ENCODE assay signal across 16 cellular contexts in genomic region chr4:158164849-158165248, GRCh38. TPM values are rescaled to one million over a fixed set of nuclear protein-coding genes. Genes with fewer than 3 reads are reported as not detected.
DNase-seq lines count a peak whose midpoint lies in the region; ATAC-seq, FAIRE-seq and TF ChIP-seq lines count a peak whose summit lies in the region.
"Had no signal": no experiment of that assay in that cellular context is flagged by ENCODE, and none has a peak within 500 bp of the region (broad histone marks: within the 10 kb centered on the region; RNA-seq: fewer than 3 reads in every experiment).

No MANE protein-coding gene starts in this region.

- peak overlapping the region; percentile 60 for H3K27ac Mint-ChIP-seq in progenitor cell of endocrine pancreas
- H3K27ac Mint-ChIP-seq: activated naive CD4-positive, alpha-beta T cell treated with anti-CD3 and anti-CD28 coated beads, Interleukin-2, amount 50 U/mL, for 24 hours; CD8-positive, alpha-beta memory T cell had no signal

- in situ Hi-C loops in HepG2 (cut with HindIII; ENCODE audit: extremely low pct_ligation_motif_present, low pct_unique_long_range_greater_than_20kb), result no loop called here

- no peaks in the 10 kb centered on the region for H3K9me3 ChIP-seq in HepG2 (ENCODE audit: low read length)
- H3K9me3 ChIP-seq in right lobe of liver, result no peaks in the 10 kb centered on the region
- no peaks in the 10 kb centered on the region for H3K9me3 ChIP-seq in heart right ventricle
- H3K9me3 ChIP-seq: A549, testis had no signal

- DNase-seq in HepG2 (ENCODE audit: low spot score) (no peak), right lobe of liver (no peak), heart right ventricle (no peak), progenitor cell of endocrine pancreas (ENCODE audit: low spot score, unreplicated experiment) (no peak), RKO (ENCODE audit: low spot score) (no peak), AG20443 (ENCODE audit: low spot score) (no peak), HK-2 (ENCODE audit: unreplicated experiment) (no peak), GM20000 (ENCODE audit: low spot score) (no peak)
- DNase-seq: activated CD8-positive, alpha-beta memory T cell treated with anti-CD3 and anti-CD28 coated beads, Interleukin-2, amount 50 U/mL, for 48 hours; CD8-positive, alpha-beta memory T cell; glutamatergic neuron; islet precursor cell; T1000; testis had no signal

- H4K20me1 ChIP-seq in HepG2 (ENCODE audit: insufficient read depth, low read length), result no peaks in the 10 kb centered on the region; the same call in 1 of the 2 replicates

- no peaks in the 10 kb centered on the region for H3K27me3 ChIP-seq in HepG2 (ENCODE audit: control insufficient read depth in 1 of 2, insufficient read depth in 2 of 2, low read length in 2 of 2)
- no peaks in the 10 kb centered on the region for H3K27me3 ChIP-seq in right lobe of liver
- no peaks in the 10 kb centered on the region for H3K27me3 ChIP-seq in heart right ventricle
- H3K27me3 ChIP-seq: testis had no signal

- H3K27ac ChIP-seq in HepG2 (ENCODE audit: extremely low read length, insufficient read depth, low read length), result no peak overlapping the region
- no peak overlapping the region for H3K27ac ChIP-seq in right lobe of liver
- H3K27ac ChIP-seq in heart right ventricle, result peak overlapping the region; percentile 33 to 95 (median 90)

- H3K36me3 ChIP-seq in HepG2 (replicated peaks in 1 of 2; ENCODE audit: control insufficient read depth in 1 of 2, insufficient read depth in 2 of 2, low read length in 2 of 2) (peaks cover 1 to 16% of the 10 kb centered on the region in 2 experiments), right lobe of liver (no peaks in the 10 kb centered on the region), heart right ventricle (no peaks in the 10 kb centered on the region)

- intact Hi-C loops in HepG2 (cut with micrococcal nuclease; ENCODE audit: unreplicated experiment) (no loop called here), right lobe of liver (cut with DNase I) (no loop called here), heart right ventricle (cut with DNase I) (loop anchor here in 2 of 10 donors (5.0 kb wide), 3 partner anchors 33 to 108 kb away; no protein-coding TSS in a partner anchor)

- ATAC-seq in HepG2 (no peak), right lobe of liver (no peak), heart right ventricle (peak; percentile 8 to 58 (median 41))
- ATAC-seq: A549 had no signal

- H3K79me2 ChIP-seq in HepG2 (ENCODE audit: insufficient read depth, low read length), result peaks cover 96% of the 10 kb centered on the region

- no peak for TF ChIP-seq CTCF in HepG2 (CRISPR knock-in tag; IDR thresholded peaks at IDR 0.05)
- no peak for TF ChIP-seq CTCF in right lobe of liver (IDR thresholded peaks at IDR 0.05)
- TF ChIP-seq CTCF in heart right ventricle (IDR thresholded peaks at IDR 0.05), result no peak
- no peak for TF ChIP-seq CTCF in progenitor cell of endocrine pancreas (IDR thresholded peaks at IDR 0.05; ENCODE audit: unreplicated experiment)
- TF ChIP-seq CTCF in GM20000 (IDR thresholded peaks at IDR 0.05; ENCODE audit: extremely low read depth, missing control alignments), result no peak

- H3K9ac ChIP-seq in HepG2 (ENCODE audit: insufficient read depth, low read depth, low read length), result no peak overlapping the region

- no peaks in the 10 kb centered on the region for H3K9me3 Mint-ChIP-seq in progenitor cell of endocrine pancreas (ENCODE audit: low read depth)
- H3K9me3 Mint-ChIP-seq: activated naive CD4-positive, alpha-beta T cell treated with anti-CD3 and anti-CD28 coated beads, Interleukin-2, amount 50 U/mL, for 24 hours had no signal

- peaks cover 16% of the 10 kb centered on the region for H3K4me1 Mint-ChIP-seq in progenitor cell of endocrine pancreas (ENCODE audit: low read depth)
- H3K4me1 Mint-ChIP-seq: activated naive CD4-positive, alpha-beta T cell treated with anti-CD3 and anti-CD28 coated beads, Interleukin-2, amount 50 U/mL, for 24 hours; CD8-positive, alpha-beta memory T cell had no signal

- no peak overlapping the region for H2AFZ ChIP-seq in HepG2 (ENCODE audit: low read length)

- WGBS in HepG2 (ENCODE audit: low lambda C conversion rate), result 82% methylated on average over 3 of the region's 3 CpGs
- 46% methylated on average over 3 of the region's 3 CpGs for WGBS in right lobe of liver (ENCODE audit: insufficient coverage, low coverage, low lambda C conversion rate, missing lambda C conversion rate)
- 7 to 12% methylated on average over 3 of the region's 3 CpGs for WGBS in heart right ventricle, 2 donors

- no peak overlapping the region for H3K4me3 Mint-ChIP-seq in progenitor cell of endocrine pancreas (ENCODE audit: low read depth)
- H3K4me3 Mint-ChIP-seq: activated naive CD4-positive, alpha-beta T cell treated with anti-CD3 and anti-CD28 coated beads, Interleukin-2, amount 50 U/mL, for 24 hours; CD8-positive, alpha-beta memory T cell had no signal

- no peak for TF ChIP-seq EP300 in HepG2 (IDR thresholded peaks at IDR 0.05; ENCODE audit: low read depth in 2 of 2, low read length in 2 of 2)
- no peak for TF ChIP-seq EP300 in HepG2 (CRISPR knock-in tag; IDR thresholded peaks at IDR 0.05; ENCODE audit: borderline replicate concordance)

- TF ChIP-seq RAD21 in HepG2 (CRISPR knock-in tag; IDR thresholded peaks at IDR 0.05), result no peak

- peak overlapping the region; percentile 1 to 35 (median 21); a peak in 2 of 6 replicates for H3K4me3 ChIP-seq in HepG2 (replicated peaks in 1 of 3; ENCODE audit: insufficient read depth in 1 of 3, low read depth in 2 of 3, low read length in 3 of 3)
- no peak overlapping the region for H3K4me3 ChIP-seq in right lobe of liver
- H3K4me3 ChIP-seq in heart right ventricle, result peak overlapping the region in 9 of 10 donors; percentile 12 to 83 (median 73)
- H3K4me3 ChIP-seq: A549, testis had no signal

- peak overlapping the region; percentile 72 for H3K4me2 ChIP-seq in HepG2 (ENCODE audit: low read depth, low read length)
- H3K4me2 ChIP-seq: A549 had no signal

- H3K4me1 ChIP-seq in HepG2 (ENCODE audit: insufficient read depth, low read length) (peaks cover 87% of the 10 kb centered on the region), right lobe of liver (no peaks in the 10 kb centered on the region), heart right ventricle (peaks cover 4 to 96% (median 82%) of the 10 kb centered on the region in 9 donors)

- no TSS peak for BruUV-seq in HepG2 (replicated peaks; lab: Mats Ljungman, UMichigan)

- no peak for FAIRE-seq in HepG2 (lab: Jason Lieb, UNC)
- FAIRE-seq: A549 had no signal

- no peaks in the 10 kb centered on the region for H3K27me3 Mint-ChIP-seq in progenitor cell of endocrine pancreas

- no peaks in the 10 kb centered on the region for H3K36me3 Mint-ChIP-seq in progenitor cell of endocrine pancreas (ENCODE audit: insufficient read depth)
- H3K36me3 Mint-ChIP-seq: activated naive CD4-positive, alpha-beta T cell treated with anti-CD3 and anti-CD28 coated beads, Interleukin-2, amount 50 U/mL, for 24 hours; CD8-positive, alpha-beta memory T cell had no signal

- no peak for TF ChIP-seq POLR2A in HepG2 (IDR thresholded peaks at IDR 0.05; ENCODE audit: insufficient read depth in 1 of 2, low read depth in 2 of 2, low read length in 2 of 2)
- TF ChIP-seq POLR2A in right lobe of liver (IDR thresholded peaks at IDR 0.05), result no peak

- CTCF ChIA-PET in HepG2 (lab: Yijun Ruan, JAX; ENCODE audit: low intra/inter-chr PET ratio, low total read pairs), result no interaction called here

- POLR2A ChIA-PET in HepG2 (lab: Yijun Ruan, JAX), result no interaction called here

RNA-seq across cellular contexts. Expression of gene GASK1B, which starts 8.0 kb away (rescaled TPM):
- total RNA-seq in HepG2 (2016; rRNA removed; fragmentation: Illumina TruSeq; extraction: Trizol), result 40.4 and 50.0 TPM in 2 replicates
- 2.5 and 3.1 TPM in 2 replicates for total RNA-seq in HepG2 (2016; cell fraction: cytosol; rRNA removed; fragmentation: Illumina TruSeq; extraction: Trizol; ENCODE audit: low read depth)
- total RNA-seq in HepG2 (2016; cell fraction: insoluble cytoplasmic fraction; rRNA removed; fragmentation: Illumina TruSeq; extraction: Trizol), result 35.3 and 52.8 TPM in 2 replicates
- 13.1 and 13.2 TPM in 2 replicates for total RNA-seq in HepG2 (2016; cell fraction: membrane; rRNA removed; fragmentation: Illumina TruSeq; extraction: Trizol)
- 56.3 and 57.2 TPM in 2 replicates for total RNA-seq in HepG2 (2016; cell fraction: nucleus; rRNA removed; fragmentation: Illumina TruSeq; extraction: Trizol)
- 23.0 and 29.1 TPM in 2 replicates for polyA plus RNA-seq in HepG2 (2011; rRNA removed)
- 16.9 and 19.4 TPM in 2 replicates for polyA plus RNA-seq in HepG2 (2011; cell fraction: cytosol; rRNA removed)
- polyA plus RNA-seq in HepG2 (2011; cell fraction: nucleus; rRNA removed), result 20.4 and 23.5 TPM in 2 replicates
- polyA plus RNA-seq in HepG2 (2012), result 24.3 and 25.1 TPM in 2 replicates
- polyA plus RNA-seq in HepG2 (2016; cell fraction: cytosol; fragmentation: Illumina TruSeq; extraction: Trizol; ENCODE audit: low read depth), result 1.6 and 1.7 TPM in 2 replicates
- 38.9 and 44.5 TPM in 2 replicates for polyA plus RNA-seq in HepG2 (2016; cell fraction: insoluble cytoplasmic fraction; fragmentation: Illumina TruSeq; extraction: Trizol; ENCODE audit: low read depth)
- 5.1 and 6.2 TPM in 2 replicates for polyA plus RNA-seq in HepG2 (2016; cell fraction: membrane; fragmentation: Illumina TruSeq; extraction: Trizol; ENCODE audit: low read depth)
- 47.6 and 48.5 TPM in 2 replicates for polyA plus RNA-seq in HepG2 (2016; cell fraction: nucleus; fragmentation: Illumina TruSeq; extraction: Trizol; ENCODE audit: insufficient read depth, low read depth)
- 0.05 and 56.5 TPM in 2 replicates for polyA minus RNA-seq in HepG2 (2011; rRNA and poly(A)+ RNA removed; ENCODE audit: low replicate concordance)
- polyA minus RNA-seq in HepG2 (2011; cell fraction: cytosol; rRNA and poly(A)+ RNA removed), result 51.6 and 55.0 TPM in 2 replicates
- polyA minus RNA-seq in HepG2 (2011; cell fraction: nucleus; rRNA and poly(A)+ RNA removed), result 104 and 111 TPM in 2 replicates
- 1 to 10 TPM; 2.7 to 7.0 (median 4.1) TPM for total RNA-seq in right lobe of liver
- 100 to 1,000 TPM in 2 of 10 donors, 10 to 100 TPM in 8; 50.5 to 109 (median 86.0) TPM for total RNA-seq in heart right ventricle
- polyA plus RNA-seq in heart right ventricle, result 10 to 100 TPM; 12.4 to 24.1 TPM
- 15.3 and 25.8 TPM in 2 replicates for total RNA-seq in progenitor cell of endocrine pancreas
- polyA plus RNA-seq: CD8-positive, alpha-beta memory T cell had no signal

RNA-seq across cellular contexts. Expression of gene TMEM144, which starts 45.4 kb away (rescaled TPM):
- total RNA-seq in HepG2 (2016; rRNA removed; fragmentation: Illumina TruSeq; extraction: Trizol) (10.5 and 12.3 TPM in 2 replicates), right lobe of liver (1 to 10 TPM; 1.3 to 6.7 (median 2.1) TPM), heart right ventricle (10 to 100 TPM in 8 of 10 donors, 1 to 10 TPM in 2; 8.5 to 17.0 (median 14.5) TPM), progenitor cell of endocrine pancreas (11.9 and 15.4 TPM in 2 replicates)
- total RNA-seq in HepG2 (2016; cell fraction: cytosol; rRNA removed; fragmentation: Illumina TruSeq; extraction: Trizol; ENCODE audit: low read depth), result 3.9 and 4.8 TPM in 2 replicates
- total RNA-seq in HepG2 (2016; cell fraction: insoluble cytoplasmic fraction; rRNA removed; fragmentation: Illumina TruSeq; extraction: Trizol), result 10.6 and 15.0 TPM in 2 replicates
- total RNA-seq in HepG2 (2016; cell fraction: membrane; rRNA removed; fragmentation: Illumina TruSeq; extraction: Trizol), result 7.6 and 7.7 TPM in 2 replicates
- 29.5 and 33.6 TPM in 2 replicates for total RNA-seq in HepG2 (2016; cell fraction: nucleus; rRNA removed; fragmentation: Illumina TruSeq; extraction: Trizol)
- polyA plus RNA-seq in HepG2 (2011; rRNA removed) (10.6 and 10.9 TPM in 2 replicates), heart right ventricle (10 to 100 TPM in 1 of 2 donors, 1 to 10 TPM in 1; 1.7 to 11.7 TPM)
- polyA plus RNA-seq in HepG2 (2011; cell fraction: cytosol; rRNA removed), result 3.2 and 4.2 TPM in 2 replicates
- 17.3 and 21.4 TPM in 2 replicates for polyA plus RNA-seq in HepG2 (2011; cell fraction: nucleus; rRNA removed)
- polyA plus RNA-seq in HepG2 (2012), result 5.2 and 9.3 TPM in 2 replicates
- 1.2 and 2.4 TPM in 2 replicates for polyA plus RNA-seq in HepG2 (2016; cell fraction: cytosol; fragmentation: Illumina TruSeq; extraction: Trizol; ENCODE audit: low read depth)
- polyA plus RNA-seq in HepG2 (2016; cell fraction: insoluble cytoplasmic fraction; fragmentation: Illumina TruSeq; extraction: Trizol; ENCODE audit: low read depth), result 7.1 and 8.5 TPM in 2 replicates
- 3.7 and 4.8 TPM in 2 replicates for polyA plus RNA-seq in HepG2 (2016; cell fraction: membrane; fragmentation: Illumina TruSeq; extraction: Trizol; ENCODE audit: low read depth)
- 35.6 and 36.7 TPM in 2 replicates for polyA plus RNA-seq in HepG2 (2016; cell fraction: nucleus; fragmentation: Illumina TruSeq; extraction: Trizol; ENCODE audit: insufficient read depth, low read depth)
- 2.2 and 19.2 TPM in 2 replicates for polyA minus RNA-seq in HepG2 (2011; rRNA and poly(A)+ RNA removed; ENCODE audit: low replicate concordance)
- polyA minus RNA-seq in HepG2 (2011; cell fraction: cytosol; rRNA and poly(A)+ RNA removed), result 9.4 and 10.4 TPM in 2 replicates
- 77.5 and 78.0 TPM in 2 replicates for polyA minus RNA-seq in HepG2 (2011; cell fraction: nucleus; rRNA and poly(A)+ RNA removed)
- polyA plus RNA-seq: CD8-positive, alpha-beta memory T cell had no signal

Comparison
In these comparisons a context has a peak if more than half of its experiments do, and no peak if none do; other contexts are left out.
1. H3K4me3 ChIP-seq: peak in HepG2 (3 of 3) and heart right ventricle (9 of 10); none in right lobe of liver (0 of 3).
2. ATAC-seq: peak in heart right ventricle (8 of 8); none in HepG2 (single experiment) and right lobe of liver (0 of 4).
3. H3K27ac ChIP-seq: peak in heart right ventricle (10 of 10); none in HepG2 (single experiment) and right lobe of liver (0 of 3).